Comparison of ENCODE assay signal across 16 cellular contexts in the genomic region with DNA sequence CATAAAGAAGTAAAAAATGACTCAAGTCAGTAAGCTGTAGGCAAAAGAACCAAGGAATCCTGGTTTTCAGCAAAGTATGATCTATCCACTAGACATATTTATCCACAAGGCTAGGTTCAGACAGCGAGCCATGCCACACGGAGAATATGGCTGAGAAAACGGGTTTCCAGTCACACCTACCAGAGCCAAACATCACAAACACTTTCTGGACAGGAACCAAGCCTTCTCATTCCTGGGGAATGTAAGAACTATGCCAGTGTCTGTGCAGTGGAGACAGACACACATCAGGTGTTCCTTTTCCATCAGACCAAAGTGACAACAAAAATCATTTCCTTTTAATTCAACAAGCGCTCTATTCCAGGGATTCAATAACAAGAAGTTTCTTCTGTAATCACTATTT. TPM values are rescaled to one million over a fixed set of nuclear protein-coding genes. Genes with fewer than 3 reads are reported as not detected.
DNase-seq lines count a peak whose midpoint lies in the region; ATAC-seq and TF ChIP-seq lines count a peak whose summit lies in the region.
"Had no signal": no experiment of that assay in that cellular context is flagged by ENCODE, and none has a peak within 500 bp of the region (broad histone marks: within the 10 kb centered on the region; RNA-seq: fewer than 3 reads in every experiment).

No MANE protein-coding gene starts in this region.

- intact Hi-C loops in A673 (cut with micrococcal nuclease; ENCODE audit: unreplicated experiment) = no loop called here

- ATAC-seq in RWPE2 (ENCODE audit: low read depth) (peak; percentile 94), HG02642 (IDR thresholded peaks at IDR 0.05; ENCODE audit: poor library complexity, unreplicated experiment) (no peak)
- ATAC-seq: left colon; stimulated activated effector memory CD8-positive, alpha-beta T cell treated with anti-CD3 and anti-CD28 coated beads, Interleukin-12 subunit alpha, Interleukin-12 subunit beta, amount 100 ng/mL, for 72 hours had no signal

- no peaks in the 10 kb centered on the region for H3K9me3 ChIP-seq in RWPE2 (ENCODE audit: severe bottlenecking)
- H3K9me3 ChIP-seq in A673 (ENCODE audit: low read depth, low read length, poor library complexity, severe bottlenecking) = no peaks in the 10 kb centered on the region

- no TSS peak for BruUV-seq in A673 (replicated peaks; lab: Mats Ljungman, UMichigan)

- peaks cover 72% of the 10 kb centered on the region for H3K36me3 Mint-ChIP-seq in osteocyte (ENCODE audit: unreplicated experiment)

- H3K27ac ChIP-seq in RWPE2 (ENCODE audit: poor library complexity, severe bottlenecking) (peak overlapping the region; percentile 41), A673 (ENCODE audit: low read depth, low read length, poor library complexity, severe bottlenecking) (no peak overlapping the region)

- TF ChIP-seq CTCF in RWPE2 (IDR thresholded peaks at IDR 0.05; ENCODE audit: poor library complexity, severe bottlenecking) (no peak), epithelial cell of esophagus (IDR thresholded peaks at IDR 0.05; ENCODE audit: insufficient read depth, low read depth, low read length, missing control alignments) (no peak), osteocyte (IDR thresholded peaks at IDR 0.05) (no peak), A673 (conservative IDR thresholded peaks at IDR 0.05; ENCODE audit: low read depth, low read length) (no peak)

- H3K4me3 Mint-ChIP-seq in osteocyte (ENCODE audit: unreplicated experiment) = no peak overlapping the region
- H3K4me3 Mint-ChIP-seq: activated CD4-positive, alpha-beta T cell treated with anti-CD3 and anti-CD28 coated beads, Interleukin-2, amount 10 ng/mL, durations not matched to agents 7 days and 5 days; stimulated activated effector memory CD8-positive, alpha-beta T cell treated with anti-CD3 and anti-CD28 coated beads, Interleukin-12 subunit alpha, Interleukin-12 subunit beta, amount 100 ng/mL, for 72 hours had no signal

- H3K4me1 Mint-ChIP-seq in osteocyte (ENCODE audit: unreplicated experiment) = peaks cover 14% of the 10 kb centered on the region
- H3K4me1 Mint-ChIP-seq: stimulated activated effector memory CD8-positive, alpha-beta T cell treated with anti-CD3 and anti-CD28 coated beads, Interleukin-12 subunit alpha, Interleukin-12 subunit beta, amount 100 ng/mL, for 72 hours had no signal

- H3K27ac Mint-ChIP-seq in osteocyte (ENCODE audit: unreplicated experiment) = peak overlapping the region; percentile 32
- H3K27ac Mint-ChIP-seq: activated CD4-positive, alpha-beta T cell treated with anti-CD3 and anti-CD28 coated beads, Interleukin-2, amount 10 ng/mL, durations not matched to agents 7 days and 5 days; activated T-helper 2 cell treated with anti-CD3 and anti-CD28 coated beads, Interferon-gamma antibody, Interleukin-2, Interleukin-4, amounts not matched to agents 10 μg/mL and 5 μg/mL and 100 μg/mL, durations not matched to agents 14 hours and 24 hours and 36 hours; stimulated activated effector memory CD8-positive, alpha-beta T cell treated with anti-CD3 and anti-CD28 coated beads, Interleukin-12 subunit alpha, Interleukin-12 subunit beta, amount 100 ng/mL, for 72 hours had no signal

- peak; percentile 70 for DNase-seq in AG20443 (ENCODE audit: low spot score)
- DNase-seq in RWPE2 (ENCODE audit: low spot score) = no peak
- DNase-seq in epithelial cell of esophagus (ENCODE audit: low read depth) = peak; percentile 81
- DNase-seq in osteocyte (ENCODE audit: extremely low spot score, unreplicated experiment) = no peak
- no peak for DNase-seq in retina
- no peak for DNase-seq in A673 (ENCODE audit: low spot score)
- DNase-seq in stimulated activated CD4-positive, alpha-beta T cell treated with anti-CD3 and anti-CD28 coated beads, Interleukin-4, amount 100 ng/mL, for 24 hours = no peak
- DNase-seq: activated CD4-positive, alpha-beta T cell treated with anti-CD3 and anti-CD28 coated beads, Interleukin-2, amount 10 ng/mL, durations not matched to agents 7 days and 5 days; C1 segment of cervical spinal cord; central memory CD4-positive, alpha-beta T cell; left colon; NCI-H1694 treated with DMSO at 0.1 percent for 48 hours; stimulated activated CD4-positive, alpha-beta T cell treated with anti-CD3 and anti-CD28 coated beads, Interleukin-2, amount 100 ng/mL, for 24 hours had no signal

- CTCF ChIA-PET in A673 (lab: Charles Lee) = no interaction called here

- no peak overlapping the region for H3K4me3 ChIP-seq in RWPE2 (ENCODE audit: severe bottlenecking)
- no peak overlapping the region for H3K4me3 ChIP-seq in epithelial cell of esophagus (ENCODE audit: low read length)
- no peak overlapping the region for H3K4me3 ChIP-seq in A673 (ENCODE audit: low read depth, low read length, poor library complexity, severe bottlenecking)

- H3K36me3 ChIP-seq in RWPE2 (ENCODE audit: low read depth) (peaks cover 98% of the 10 kb centered on the region), A673 (ENCODE audit: insufficient read depth, low read length, poor library complexity, severe bottlenecking) (peaks cover 72% of the 10 kb centered on the region)

- POLR2A ChIA-PET in A673 (lab: Charles Lee; ENCODE audit: low non-redundant PET) = no interaction called here

- H3K27me3 ChIP-seq in RWPE2 (ENCODE audit: insufficient read depth, poor library complexity, severe bottlenecking) (no peaks in the 10 kb centered on the region), A673 (replicated peaks; ENCODE audit: insufficient read depth, low read depth, low read length, poor library complexity) (no peaks in the 10 kb centered on the region)

- H3K4me1 ChIP-seq in RWPE2 (ENCODE audit: insufficient read depth, poor library complexity, severe bottlenecking) = peaks cover 10% of the 10 kb centered on the region
- H3K4me1 ChIP-seq in A673 (ENCODE audit: insufficient read depth, low read length, poor library complexity, severe bottlenecking) = no peaks in the 10 kb centered on the region

- H3K9me3 Mint-ChIP-seq in osteocyte (ENCODE audit: unreplicated experiment) = no peaks in the 10 kb centered on the region
- H3K9me3 Mint-ChIP-seq: activated CD4-positive, alpha-beta T cell treated with anti-CD3 and anti-CD28 coated beads, Interleukin-2, amount 10 ng/mL, durations not matched to agents 7 days and 5 days; activated T-helper 2 cell treated with anti-CD3 and anti-CD28 coated beads, Interferon-gamma antibody, Interleukin-2, Interleukin-4, amounts not matched to agents 10 μg/mL and 5 μg/mL and 100 μg/mL, durations not matched to agents 14 hours and 24 hours and 36 hours; stimulated activated effector memory CD8-positive, alpha-beta T cell treated with anti-CD3 and anti-CD28 coated beads, Interleukin-12 subunit alpha, Interleukin-12 subunit beta, amount 100 ng/mL, for 72 hours had no signal

- H3K27me3 Mint-ChIP-seq in osteocyte (ENCODE audit: unreplicated experiment) = no peaks in the 10 kb centered on the region
- H3K27me3 Mint-ChIP-seq: activated CD4-positive, alpha-beta T cell treated with anti-CD3 and anti-CD28 coated beads, Interleukin-2, amount 10 ng/mL, durations not matched to agents 7 days and 5 days had no signal

RNA-seq across cellular contexts. Expression of gene AREL1, which starts 41.1 kb away (rescaled TPM):
- total RNA-seq in osteocyte = 45.6 and 47.7 TPM in 2 replicates
- total RNA-seq in A673 (2021) = 48.7 and 52.1 TPM in 2 replicates

RNA-seq across cellular contexts. Expression of gene FCF1, which starts 41.2 kb away (rescaled TPM):
- 59.5 and 61.6 TPM in 2 replicates for total RNA-seq in osteocyte
- 73.1 and 74.2 TPM in 2 replicates for total RNA-seq in A673 (2021)

RNA-seq across cellular contexts. Expression of gene LTBP2, which starts 59.8 kb away (rescaled TPM):
- total RNA-seq in osteocyte (377 and 379 TPM in 2 replicates), A673 (2021) (0.26 and 0.57 TPM in 2 replicates)

Comparison
In these comparisons a context has a peak if more than half of its experiments do, and no peak if none do; other contexts are left out.
1. DNase-seq: peak in AG20443 (single experiment) and epithelial cell of esophagus (single experiment); none in RWPE2 (single experiment), osteocyte (single experiment), retina (single experiment), A673 (single experiment) and stimulated activated CD4-positive, alpha-beta T cell treated with anti-CD3 and anti-CD28 coated beads, Interleukin-4, amount 100 ng/mL, for 24 hours (single experiment).
2. RNA of gene LTBP2, which starts 59.8 kb away (total RNA-seq): 377 to 379 TPM in osteocyte; 0.26 to 0.57 TPM in A673; every median in the first group is over 100 times any median in the second.